Comparison of ENCODE assay signal across 1 cellular context in the genomic region with DNA sequence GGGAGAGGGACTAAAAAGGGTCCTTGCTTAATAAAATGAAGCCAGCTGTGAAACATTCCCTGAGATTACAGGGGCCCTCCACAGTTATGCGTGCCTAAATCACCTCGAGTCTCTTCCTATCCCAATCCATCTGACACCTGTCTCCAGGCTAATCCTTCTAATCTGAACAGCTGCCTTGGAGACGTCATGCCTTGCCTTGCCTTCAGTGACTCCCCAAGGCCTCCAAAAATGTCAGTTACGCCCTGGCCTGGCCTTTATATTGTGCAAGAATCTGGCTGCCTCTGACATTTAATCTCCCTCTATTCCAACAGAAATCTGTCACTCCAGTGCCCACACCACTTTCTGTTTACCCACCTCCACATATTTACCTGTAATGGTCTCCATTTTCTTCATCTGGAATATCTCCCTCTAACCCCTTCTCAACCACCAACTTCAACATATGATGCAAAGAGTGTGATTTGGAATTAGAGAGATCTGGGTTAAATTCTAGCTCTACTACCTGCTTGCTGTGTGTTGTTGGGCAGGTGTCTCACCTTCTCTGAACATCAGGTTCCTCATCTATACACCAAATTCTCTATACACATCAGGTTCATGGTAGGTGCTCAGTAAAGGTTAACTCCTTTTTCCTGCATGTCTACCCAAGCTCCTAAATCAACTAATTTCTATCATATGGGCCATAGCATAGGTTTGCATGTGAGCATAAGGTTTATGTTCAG.
TF ChIP-seq lines count a peak whose summit lies in the region.

No MANE protein-coding gene starts in this region.

TF ChIP-seq in IMR-90, 13 proteins besides CTCF, POLR2A, EP300 and RAD21:
- TF ChIP-seq RCOR1 (IDR thresholded peaks at IDR 0.05; ENCODE audit: insufficient replicate concordance, low read length) (no peak), MAZ (IDR thresholded peaks at IDR 0.05; ENCODE audit: borderline replicate concordance, low read depth, low read length) (no peak), SMC3 (IDR thresholded peaks at IDR 0.05; ENCODE audit: low read depth, low read length) (no peak), MAFK (IDR thresholded peaks at IDR 0.05; ENCODE audit: low read depth, low read length) (no peak), RFX5 (IDR thresholded peaks at IDR 0.05; ENCODE audit: low read depth, low read length) (no peak), USF2 (IDR thresholded peaks at IDR 0.05; ENCODE audit: low read depth, low read length) (no peak), CEBPB (IDR thresholded peaks at IDR 0.05; ENCODE audit: low read depth, low read length) (peak; percentile 44), ELK1 (IDR thresholded peaks at IDR 0.05; ENCODE audit: borderline replicate concordance, low read depth, low read length) (no peak), BHLHE40 (IDR thresholded peaks at IDR 0.05; ENCODE audit: low read depth, low read length) (no peak)
